Comparison of ENCODE assay signal across 20 cellular contexts in the genomic region with DNA sequence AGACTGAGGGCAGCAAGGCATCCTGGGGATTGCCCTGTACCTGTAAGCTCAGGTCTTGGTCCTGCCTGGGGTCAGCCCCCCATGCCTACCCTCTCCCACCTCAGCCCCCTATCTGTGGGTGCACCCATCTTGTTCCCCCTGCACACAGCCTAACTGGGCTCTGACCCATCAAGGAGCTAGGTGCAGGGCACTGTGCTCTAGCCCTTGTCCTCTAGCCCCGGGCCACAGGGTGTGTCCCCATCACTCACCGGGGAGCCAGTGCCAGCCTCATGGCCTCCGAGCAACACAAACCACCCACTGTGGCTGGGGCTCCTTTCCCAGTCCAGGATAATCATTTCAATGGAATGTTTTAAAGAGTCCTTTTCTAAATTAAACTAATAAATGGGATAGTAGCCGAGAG.
"Had no signal": no experiment of that assay in that cellular context is flagged by ENCODE, and none has a peak within 500 bp of the region (broad histone marks: within the 10 kb centered on the region; RNA-seq: fewer than 3 reads in every experiment).

No MANE protein-coding gene starts in this region.

- H3K9me3 ChIP-seq: colonic mucosa, esophagus muscularis mucosa, heart left ventricle, right lobe of liver, testis had no signal

- H3K27me3 ChIP-seq: brain microvascular endothelial cell, colonic mucosa, dorsolateral prefrontal cortex, esophagus muscularis mucosa, heart left ventricle, right lobe of liver, testis had no signal

- DNase-seq: activated T-cell treated with anti-CD3 and anti-CD28 coated beads, Interleukin-2, amount 50 U/mL, for 24 hours; aorta; brain microvascular endothelial cell; colonic mucosa; dorsolateral prefrontal cortex; effector memory CD8-positive, alpha-beta T cell; heart left ventricle; islet precursor cell; left cardiac atrium; midbrain; nephron progenitor cell; nucleus accumbens; right lobe of liver; small intestine; stimulated activated CD4-positive, alpha-beta T cell treated with anti-CD3 and anti-CD28 coated beads, Interleukin-2, amount 100 ng/mL, for 24 hours; testis; trophoblast cell had no signal

- H3K4me3 ChIP-seq: colonic mucosa, dorsolateral prefrontal cortex, esophagus muscularis mucosa, heart left ventricle, right lobe of liver, testis had no signal

- H3K27ac ChIP-seq: brain microvascular endothelial cell, colonic mucosa, dorsolateral prefrontal cortex, esophagus muscularis mucosa, heart left ventricle, right lobe of liver, testis, VCaP had no signal

- H3K36me3 ChIP-seq: brain microvascular endothelial cell, colonic mucosa, esophagus muscularis mucosa, heart left ventricle, right lobe of liver had no signal

- H3K4me1 ChIP-seq: colonic mucosa, esophagus muscularis mucosa, heart left ventricle, right lobe of liver, testis had no signal

- ATAC-seq: effector memory CD8-positive, alpha-beta T cell; stimulated activated effector memory CD8-positive, alpha-beta T cell treated with anti-CD3 and anti-CD28 coated beads, Interleukin-12 subunit alpha, Interleukin-12 subunit beta, amount 100 ng/mL, for 72 hours had no signal
